In the genomic region with DNA sequence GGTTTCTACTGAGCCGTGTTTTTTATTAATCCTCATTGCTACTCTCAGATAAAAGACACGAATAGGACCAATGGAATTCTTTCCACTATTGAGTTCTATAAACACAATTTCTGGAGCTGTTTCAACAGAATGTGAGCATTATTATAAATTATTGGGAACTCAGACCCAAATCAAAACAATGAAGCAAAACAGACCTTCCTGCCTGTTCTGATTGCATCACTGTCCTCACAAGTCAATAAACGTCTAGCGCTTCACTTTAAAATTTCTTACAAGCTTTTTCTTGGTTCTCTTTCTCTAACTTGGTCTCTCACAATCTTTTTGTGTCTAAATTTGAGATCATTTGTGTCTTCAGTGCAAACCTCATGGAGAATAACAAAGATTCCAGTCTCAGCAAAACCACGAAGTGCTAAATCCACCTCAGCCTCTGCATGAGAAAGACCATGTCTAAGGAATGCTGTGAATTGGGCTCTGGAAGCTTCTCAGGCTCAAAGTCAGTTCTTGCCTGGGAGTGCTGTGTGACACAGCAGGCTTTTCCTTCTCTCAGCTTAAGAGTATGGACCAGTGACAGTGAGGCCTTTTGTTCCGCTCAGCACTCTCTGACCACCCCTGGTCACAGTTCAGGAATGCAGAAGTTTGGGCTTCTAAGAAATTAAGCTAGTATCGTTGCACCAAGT, we compare ENCODE assay signal across 11 cellular contexts. TPM values are rescaled to one million over a fixed set of nuclear protein-coding genes. Genes with fewer than 3 reads are reported as not detected.
DNase-seq lines count a peak whose midpoint lies in the region; ATAC-seq, FAIRE-seq and TF ChIP-seq lines count a peak whose summit lies in the region.
"Had no signal": no experiment of that assay in that cellular context is flagged by ENCODE, and none has a peak within 500 bp of the region (broad histone marks: within the 10 kb centered on the region; RNA-seq: fewer than 3 reads in every experiment).

No MANE protein-coding gene starts in this region.

- intact Hi-C loops in endothelial cell of umbilical vein (cut with micrococcal nuclease) (no loop called here), mucosa of descending colon (cut with DNase I, micrococcal nuclease) (no loop called here)

- H3K27me3 Mint-ChIP-seq in stimulated activated naive CD8-positive, alpha-beta T cell treated with anti-CD3 and anti-CD28 coated beads, Interleukin-15, amount 100 ng/mL, for 72 hours: no peaks in the 10 kb centered on the region
- H3K27me3 Mint-ChIP-seq: stimulated activated memory B cell treated with anti-CD40 and anti-IgM and Interleukin-4, amounts not matched to agents 10 μg/mL and 1 μg/mL and 100 μg/mL, for 72 hours had no signal

- CTCF ChIA-PET in endothelial cell of umbilical vein (lab: Charles Lee): interaction anchor here (0.9 to 1.4 kb wide), 2 partner anchors 11 to 134 kb away, joined by 3 to 4 read pairs; no protein-coding TSS in a partner anchor

- H3K4me3 ChIP-seq in endothelial cell of umbilical vein (replicated peaks in 1 of 3; ENCODE audit: insufficient read depth in 1 of 3, low read depth in 1 of 3, low read length in 3 of 3) (no peak overlapping the region), mucosa of descending colon (no peak overlapping the region), upper lobe of left lung (no peak overlapping the region)

- no peak for FAIRE-seq in RCC 7860 (lab: Jason Lieb, UNC)
- no peak for FAIRE-seq in endothelial cell of umbilical vein (lab: Jason Lieb, UNC)
- FAIRE-seq: islet of Langerhans, small intestine had no signal

- H3K9me1 ChIP-seq in endothelial cell of umbilical vein (replicated peaks; ENCODE audit: control insufficient read depth, extremely low read depth, insufficient read depth, low read length): no peaks in the 10 kb centered on the region

- H3K27me3 ChIP-seq in endothelial cell of umbilical vein (ENCODE audit: control insufficient read depth in 2 of 2, insufficient read depth in 2 of 2, low read length in 2 of 2): no peaks in the 10 kb centered on the region
- H3K27me3 ChIP-seq in upper lobe of left lung: no peaks in the 10 kb centered on the region

- ATAC-seq in mucosa of descending colon (peak; percentile 16), upper lobe of left lung (ENCODE audit: low FRiP score in 2 of 2) (peak in 1 of 2 donors; percentile 59), HG02759 (IDR thresholded peaks at IDR 0.05; ENCODE audit: unreplicated experiment) (no peak)
- ATAC-seq in stimulated activated naive CD8-positive, alpha-beta T cell treated with anti-CD3 and anti-CD28 coated beads, Interleukin-15, amount 100 ng/mL, for 72 hours: no peak
- ATAC-seq: stimulated activated memory B cell treated with anti-CD40 and anti-IgM and Interleukin-4, amounts not matched to agents 10 μg/mL and 1 μg/mL and 100 μg/mL, for 72 hours had no signal

- H3K27ac ChIP-seq in endothelial cell of umbilical vein (ENCODE audit: insufficient read depth, low read depth, low read length): no peak overlapping the region
- H3K27ac ChIP-seq in upper lobe of left lung: peak overlapping the region; percentile 0 to 50 (median 39)

- TF ChIP-seq POLR2A in endothelial cell of umbilical vein (IDR thresholded peaks at IDR 0.05; ENCODE audit: low read depth, low read length) (no peak), upper lobe of left lung (IDR thresholded peaks at IDR 0.05) (no peak)

- no peaks in the 10 kb centered on the region for H3K79me2 ChIP-seq in endothelial cell of umbilical vein (ENCODE audit: control insufficient read depth, insufficient read depth, low read length)

- BruUV-seq in endothelial cell of umbilical vein (replicated peaks; lab: Mats Ljungman, UMichigan): no TSS peak

- DNase-seq in RCC 7860 (ENCODE audit: low spot score) (peak; percentile 41), endothelial cell of umbilical vein (ENCODE audit: low read depth, low spot score) (peak; percentile 75), mucosa of descending colon (no peak), upper lobe of left lung (no peak), NCI-H345 (lab: John Stamatoyannopoulos, UW) (no peak)
- no peak for DNase-seq in stimulated activated naive CD8-positive, alpha-beta T cell treated with anti-CD3 and anti-CD28 coated beads, Interleukin-15, amount 100 ng/mL, for 72 hours
- DNase-seq: central memory CD4-positive, alpha-beta T cell; small intestine had no signal

- H2AFZ ChIP-seq in endothelial cell of umbilical vein (ENCODE audit: low read depth, low read length): no peak overlapping the region

- H3K4me1 ChIP-seq in endothelial cell of umbilical vein (ENCODE audit: control insufficient read depth, extremely low read depth, insufficient read depth, low read length) (peaks cover 17% of the 10 kb centered on the region), mucosa of descending colon (ENCODE audit: low read depth) (no peaks in the 10 kb centered on the region), upper lobe of left lung (no peaks in the 10 kb centered on the region)

- H3K4me3 Mint-ChIP-seq in stimulated activated naive CD8-positive, alpha-beta T cell treated with anti-CD3 and anti-CD28 coated beads, Interleukin-15, amount 100 ng/mL, for 72 hours: no peak overlapping the region
- H3K4me3 Mint-ChIP-seq: stimulated activated memory B cell treated with anti-CD40 and anti-IgM and Interleukin-4, amounts not matched to agents 10 μg/mL and 1 μg/mL and 100 μg/mL, for 72 hours had no signal

- H3K4me1 Mint-ChIP-seq in stimulated activated naive CD8-positive, alpha-beta T cell treated with anti-CD3 and anti-CD28 coated beads, Interleukin-15, amount 100 ng/mL, for 72 hours: no peaks in the 10 kb centered on the region
- H3K4me1 Mint-ChIP-seq: stimulated activated memory B cell treated with anti-CD40 and anti-IgM and Interleukin-4, amounts not matched to agents 10 μg/mL and 1 μg/mL and 100 μg/mL, for 72 hours had no signal

- TF ChIP-seq EP300 in upper lobe of left lung (IDR thresholded peaks at IDR 0.05): no peak

- H3K36me3 ChIP-seq in endothelial cell of umbilical vein (ENCODE audit: control insufficient read depth in 2 of 2, extremely low read depth in 1 of 2, insufficient read depth in 2 of 2, low read length in 2 of 2): no peaks in the 10 kb centered on the region
- no peaks in the 10 kb centered on the region for H3K36me3 ChIP-seq in mucosa of descending colon (ENCODE audit: low read depth)
- no peaks in the 10 kb centered on the region for H3K36me3 ChIP-seq in upper lobe of left lung

- peaks cover 0 to 4% of the 10 kb centered on the region in 2 donors for H3K9me3 Mint-ChIP-seq in stimulated activated naive CD8-positive, alpha-beta T cell treated with anti-CD3 and anti-CD28 coated beads, Interleukin-15, amount 100 ng/mL, for 72 hours

- H3K4me2 ChIP-seq in endothelial cell of umbilical vein (ENCODE audit: insufficient read depth, low read length): no peak overlapping the region

- H3K9ac ChIP-seq in endothelial cell of umbilical vein (replicated peaks; ENCODE audit: extremely low read depth, insufficient read depth, low read length): no peak overlapping the region

- TF ChIP-seq CTCF in endothelial cell of umbilical vein (IDR thresholded peaks at IDR 0.05; ENCODE audit: extremely low read depth in 1 of 2, insufficient read depth in 1 of 2, low read depth in 1 of 2, low read length in 2 of 2): no peak
- no peak for TF ChIP-seq CTCF in mucosa of descending colon (IDR thresholded peaks at IDR 0.05)
- TF ChIP-seq CTCF in upper lobe of left lung (IDR thresholded peaks at IDR 0.05): no peak

- H3K27ac Mint-ChIP-seq in stimulated activated naive CD8-positive, alpha-beta T cell treated with anti-CD3 and anti-CD28 coated beads, Interleukin-15, amount 100 ng/mL, for 72 hours: no peak overlapping the region
- H3K27ac Mint-ChIP-seq: stimulated activated memory B cell treated with anti-CD40 and anti-IgM and Interleukin-4, amounts not matched to agents 10 μg/mL and 1 μg/mL and 100 μg/mL, for 72 hours had no signal

- no peaks in the 10 kb centered on the region for H4K20me1 ChIP-seq in endothelial cell of umbilical vein (replicated peaks; ENCODE audit: control insufficient read depth, extremely low read depth, insufficient read depth, low read length)

- H3K9me3 ChIP-seq in endothelial cell of umbilical vein (replicated peaks; ENCODE audit: control insufficient read depth, insufficient read depth, low read length) (no peaks in the 10 kb centered on the region), mucosa of descending colon (no peaks in the 10 kb centered on the region), upper lobe of left lung (peaks cover 0 to 4% (median 0%) of the 10 kb centered on the region in 4 donors)

- 45 to 60% methylated on average over 7 of the region's 7 CpGs for WGBS in upper lobe of left lung, 2 donors

- dilution Hi-C loops in endothelial cell of umbilical vein (cut with MboI; ENCODE audit: extremely low pct_ligation_motif_present, low sequenced_read_pairs): no loop called here

- POLR2A ChIA-PET in endothelial cell of umbilical vein (lab: Charles Lee): no interaction called here

TF ChIP-seq in endothelial cell of umbilical vein, 7 proteins besides CTCF, POLR2A, EP300 and RAD21:
- TF ChIP-seq GATA2 (IDR thresholded peaks at IDR 0.05; ENCODE audit: insufficient read depth, insufficient read length, low read depth, low read length): no peak
- TF ChIP-seq POLR2AphosphoS5 (IDR thresholded peaks at IDR 0.05; ENCODE audit: insufficient read depth, low read depth, low read length): no peak
- no peak for TF ChIP-seq MYC (IDR thresholded peaks at IDR 0.05; ENCODE audit: low read depth, low read length)
- TF ChIP-seq MAX (IDR thresholded peaks at IDR 0.05; ENCODE audit: insufficient read depth, insufficient read length): no peak
- TF ChIP-seq EZH2 (IDR thresholded peaks at IDR 0.05; ENCODE audit: borderline replicate concordance, low read depth, low read length, severe bottlenecking): no peak

RNA-seq across cellular contexts. Expression of gene ARHGAP28, which starts 22.8 kb away (rescaled TPM):
- 21.0 and 23.4 TPM in 2 replicates for total RNA-seq in endothelial cell of umbilical vein
- 3.3 and 3.8 TPM in 2 replicates for polyA plus RNA-seq in endothelial cell of umbilical vein
- 4.3 and 4.8 TPM in 2 replicates for polyA plus RNA-seq in endothelial cell of umbilical vein (2011; cell fraction: cytosol; rRNA removed)
- 12.8 and 13.2 TPM in 2 replicates for polyA plus RNA-seq in endothelial cell of umbilical vein (2011; cell fraction: nucleus; rRNA removed)
- polyA plus RNA-seq in endothelial cell of umbilical vein (2012): 5.2 and 6.0 TPM in 2 replicates
- polyA minus RNA-seq in endothelial cell of umbilical vein: 19.6 and 20.8 TPM in 2 replicates
- polyA minus RNA-seq in endothelial cell of umbilical vein (2011; cell fraction: cytosol; rRNA and poly(A)+ RNA removed): 0.82 TPM
- polyA minus RNA-seq in endothelial cell of umbilical vein (2011; cell fraction: nucleus; rRNA and poly(A)+ RNA removed): 29.8 and 33.6 TPM in 2 replicates
- total RNA-seq in mucosa of descending colon: 1 to 10 TPM; 2.0 to 6.8 (median 2.6) TPM
- 10 to 100 TPM in 5 of 6 donors, 1 to 10 TPM in 1; 4.1 to 18.9 (median 11.3) TPM for total RNA-seq in upper lobe of left lung

Comparison
In these comparisons a context has a peak if more than half of its experiments do, and no peak if none do; other contexts are left out.
1. DNase-seq: peak in RCC 7860 (single experiment) and endothelial cell of umbilical vein (single experiment); none in mucosa of descending colon (0 of 3), upper lobe of left lung (0 of 2), NCI-H345 (single experiment) and stimulated activated naive CD8-positive, alpha-beta T cell treated with anti-CD3 and anti-CD28 coated beads, Interleukin-15, amount 100 ng/mL, for 72 hours (0 of 2).